Comparison of ENCODE assay signal across 19 cellular contexts in genomic region chr16:72838999-72839398, GRCh38.
"Had no signal": no experiment of that assay in that cellular context is flagged by ENCODE, and none has a peak within 500 bp of the region (broad histone marks: within the 10 kb centered on the region; RNA-seq: fewer than 3 reads in every experiment).

No MANE protein-coding gene starts in this region.

- ATAC-seq: gastrocnemius medialis; heart right ventricle; mucosa of descending colon; naive thymus-derived CD8-positive, alpha-beta T cell; right lobe of liver; stimulated activated naive B cell treated with anti-CD40 and anti-IgM and Interleukin-4, amounts not matched to agents 10 μg/mL and 1 μg/mL and 100 μg/mL, for 72 hours; stimulated activated naive CD8-positive, alpha-beta T cell treated with anti-CD3 and anti-CD28 coated beads, Interleukin-15, amount 100 ng/mL, for 72 hours had no signal

- H3K9me3 Mint-ChIP-seq: naive thymus-derived CD8-positive, alpha-beta T cell; stimulated activated naive B cell treated with anti-CD40 and anti-IgM and Interleukin-4, amounts not matched to agents 10 μg/mL and 1 μg/mL and 100 μg/mL, for 72 hours; stimulated activated naive CD8-positive, alpha-beta T cell treated with anti-CD3 and anti-CD28 coated beads, Interleukin-15, amount 100 ng/mL, for 72 hours had no signal

- H3K27ac Mint-ChIP-seq: naive thymus-derived CD8-positive, alpha-beta T cell; stimulated activated naive B cell treated with anti-CD40 and anti-IgM and Interleukin-4, amounts not matched to agents 10 μg/mL and 1 μg/mL and 100 μg/mL, for 72 hours; stimulated activated naive CD8-positive, alpha-beta T cell treated with anti-CD3 and anti-CD28 coated beads, Interleukin-15, amount 100 ng/mL, for 72 hours had no signal

- DNase-seq: caudate nucleus; dorsolateral prefrontal cortex; effector CD8-positive, alpha-beta T cell; gastrocnemius medialis; heart right ventricle; hypothalamus; kidney glomerular epithelial cell; mammary epithelial cell; mucosa of descending colon; naive thymus-derived CD8-positive, alpha-beta T cell; pancreas; right lobe of liver; spleen; stimulated activated CD4-positive, alpha-beta T cell treated with anti-CD3 and anti-CD28 coated beads, Interleukin-15, amount 100 ng/mL, for 24 hours; stimulated activated CD4-positive, alpha-beta T cell treated with anti-CD3 and anti-CD28 coated beads, Interleukin-1b, Interleukin-23, amount 100 ng/mL, for 48 hours; stimulated activated CD4-positive, alpha-beta T cell treated with anti-CD3 and anti-CD28 coated beads, Interleukin-4, amount 100 ng/mL, for 24 hours; stimulated activated naive B cell treated with anti-CD40 and anti-IgM and Interleukin-4, amounts not matched to agents 10 μg/mL and 1 μg/mL and 100 μg/mL, for 72 hours; stimulated activated naive CD8-positive, alpha-beta T cell treated with anti-CD3 and anti-CD28 coated beads, Interleukin-15, amount 100 ng/mL, for 72 hours had no signal

- H3K36me3 Mint-ChIP-seq: naive thymus-derived CD8-positive, alpha-beta T cell; stimulated activated naive B cell treated with anti-CD40 and anti-IgM and Interleukin-4, amounts not matched to agents 10 μg/mL and 1 μg/mL and 100 μg/mL, for 72 hours had no signal

- H3K4me3 Mint-ChIP-seq: naive thymus-derived CD8-positive, alpha-beta T cell; stimulated activated naive B cell treated with anti-CD40 and anti-IgM and Interleukin-4, amounts not matched to agents 10 μg/mL and 1 μg/mL and 100 μg/mL, for 72 hours; stimulated activated naive CD8-positive, alpha-beta T cell treated with anti-CD3 and anti-CD28 coated beads, Interleukin-15, amount 100 ng/mL, for 72 hours had no signal

- H3K27me3 Mint-ChIP-seq: progenitor cell of endocrine pancreas had no signal
